28 cellular contexts compared by ENCODE assay signal in genomic region chr1:5681654-5682053, GRCh38.
"Had no signal": no experiment of that assay in that cellular context is flagged by ENCODE, and none has a peak within 500 bp of the region (broad histone marks: within the 10 kb centered on the region; RNA-seq: fewer than 3 reads in every experiment).

No MANE protein-coding gene starts in this region.

- H3K36me3 ChIP-seq: brain microvascular endothelial cell, esophagus muscularis mucosa, heart left ventricle, WERI-Rb-1 had no signal

- H3K27ac Mint-ChIP-seq: activated B cell treated with CpG ODN at 0.5 μM for 24 hours; activated CD8-positive, alpha-beta T cell treated with anti-CD3 and anti-CD28 coated beads for 36 hours; activated naive CD8-positive, alpha-beta T cell; activated T-helper 17 cell treated with anti-CD3 and anti-CD28 coated beads, Interleukin-2, amount 50 U/mL, for 72 hours; effector memory CD8-positive, alpha-beta T cell; T-helper 17 cell; T-helper 2 cell treated with Interferon-gamma antibody and Interleukin-4, amounts not matched to agents 5 μg/mL and 100 μg/mL, for 36 hours had no signal

- H3K27ac ChIP-seq: brain microvascular endothelial cell, esophagus muscularis mucosa, heart left ventricle, WERI-Rb-1 had no signal

- H3K36me3 Mint-ChIP-seq: activated naive CD8-positive, alpha-beta T cell had no signal

- H3K4me1 Mint-ChIP-seq: activated B cell treated with CpG ODN at 0.5 μM for 24 hours; activated T-helper 17 cell treated with anti-CD3 and anti-CD28 coated beads, Interleukin-2, amount 50 U/mL, for 72 hours had no signal

- ATAC-seq: activated CD4-positive, CD25-positive, alpha-beta regulatory T cell treated with anti-CD3 and anti-CD28 coated beads, Interleukin-2, amount 50 U/mL, for 24 hours; activated CD8-positive, alpha-beta T cell treated with anti-CD3 and anti-CD28 coated beads for 36 hours; activated T-cell treated with anti-CD3 and anti-CD28 coated beads, Interleukin-2, amount 50 U/mL, for 4 hours; activated T-helper 17 cell treated with anti-CD3 and anti-CD28 coated beads, Interleukin-2, amount 50 U/mL, for 72 hours; effector memory CD8-positive, alpha-beta T cell; heart left ventricle; T-helper 17 cell had no signal

- H3K9me3 ChIP-seq: esophagus muscularis mucosa, heart left ventricle had no signal

- H3K4me1 ChIP-seq: heart left ventricle had no signal

- DNase-seq: activated B cell treated with CpG ODN at 0.5 μM for 24 hours; activated CD4-positive, alpha-beta T cell treated with anti-CD3 and anti-CD28 coated beads for 48 hours; activated CD4-positive, alpha-beta T cell treated with anti-CD3 and anti-CD28 coated beads, Interleukin-2, amount 50 U/mL, for 1 hour; activated CD4-positive, alpha-beta T cell treated with anti-CD3 and anti-CD28 coated beads, Interleukin-2, amount 50 U/mL, for 48 hours; activated CD8-positive, alpha-beta memory T cell treated with anti-CD3 and anti-CD28 coated beads for 24 hours; activated CD8-positive, alpha-beta T cell treated with anti-CD3 and anti-CD28 coated beads for 36 hours; activated effector memory CD4-positive, alpha-beta T cell treated with Interleukin-2 at 50 U/mL for 16 hours; activated gamma-delta T cell treated with Interleukin-2 at 50 U/mL for 16 hours; activated naive CD4-positive, alpha-beta T cell treated with anti-CD3 and anti-CD28 coated beads, Interleukin-2, amount 50 U/mL, for 16 hours; activated naive CD4-positive, alpha-beta T cell treated with Interleukin-2 at 50 U/mL for 16 hours; activated T-cell treated with anti-CD3 and anti-CD28 coated beads, Interleukin-2, amount 50 U/mL, for 4 hours; anterior cingulate cortex; brain microvascular endothelial cell; cortex of kidney; dermis blood vessel endothelial cell; effector CD4-positive, alpha-beta T cell; effector memory CD8-positive, alpha-beta T cell; erythroblast; glutamatergic neuron; heart left ventricle; T-helper 17 cell; T1000; WERI-Rb-1 had no signal

- H3K4me3 ChIP-seq: esophagus muscularis mucosa, heart left ventricle had no signal

- H3K9me3 Mint-ChIP-seq: activated CD8-positive, alpha-beta T cell treated with anti-CD3 and anti-CD28 coated beads for 36 hours; activated T-cell treated with anti-CD3 and anti-CD28 coated beads, Interleukin-2, amount 50 U/mL, for 4 hours; activated T-helper 17 cell treated with anti-CD3 and anti-CD28 coated beads, Interleukin-2, amount 50 U/mL, for 72 hours; T-helper 2 cell treated with Interferon-gamma antibody and Interleukin-4, amounts not matched to agents 5 μg/mL and 100 μg/mL, for 36 hours had no signal

- H3K27me3 ChIP-seq: brain microvascular endothelial cell had no signal

- H3K4me3 Mint-ChIP-seq: activated B cell treated with CpG ODN at 0.5 μM for 24 hours; activated CD8-positive, alpha-beta T cell treated with anti-CD3 and anti-CD28 coated beads for 36 hours; activated naive CD8-positive, alpha-beta T cell; activated T-cell treated with anti-CD3 and anti-CD28 coated beads, Interleukin-2, amount 50 U/mL, for 4 hours; activated T-helper 17 cell treated with anti-CD3 and anti-CD28 coated beads, Interleukin-2, amount 50 U/mL, for 72 hours; effector memory CD8-positive, alpha-beta T cell; T-helper 17 cell; T-helper 2 cell treated with Interferon-gamma antibody and Interleukin-4, amounts not matched to agents 5 μg/mL and 100 μg/mL, for 36 hours had no signal
